In the genomic region with DNA sequence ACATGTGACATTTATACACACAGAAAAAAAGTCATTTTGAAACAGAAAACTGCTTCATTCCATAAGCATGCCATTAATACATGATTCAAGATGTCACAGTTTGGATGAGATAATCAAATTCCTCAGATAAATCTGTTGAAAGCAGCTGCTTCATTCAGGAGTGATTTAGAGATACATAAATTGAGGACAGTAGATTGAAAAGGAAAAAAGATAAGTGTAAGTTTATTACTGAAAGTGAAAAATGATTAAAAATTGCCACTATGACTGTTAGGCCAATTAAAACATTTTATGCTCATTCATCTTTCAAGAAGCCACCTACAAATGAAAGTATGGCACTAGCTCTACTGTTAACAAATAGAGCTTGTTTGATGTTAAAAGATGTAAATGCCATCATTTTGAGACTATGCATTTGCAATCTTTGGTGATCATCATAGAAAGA, we compare ENCODE assay signal across 23 cellular contexts.
DNase-seq lines count a peak whose midpoint lies in the region; ATAC-seq, FAIRE-seq and TF ChIP-seq lines count a peak whose summit lies in the region.
"Had no signal": no experiment of that assay in that cellular context is flagged by ENCODE, and none has a peak within 500 bp of the region (broad histone marks: within the 10 kb centered on the region; RNA-seq: fewer than 3 reads in every experiment).

No MANE protein-coding gene starts in this region.

- ATAC-seq in SK-N-SH treated with all-trans-retinoic acid at 6 μM for 48 hours: peak; percentile 77
- no peak for ATAC-seq in GM18511 (IDR thresholded peaks at IDR 0.05; ENCODE audit: unreplicated experiment)

- TF ChIP-seq POLR2A in GM12892 (IDR thresholded peaks at IDR 0.05; ENCODE audit: low read depth, low read length): no peak

- DNase-seq in A172 (ENCODE audit: low spot score) (peak; percentile 34), GM12892 (ENCODE audit: insufficient read length) (no peak), hepatic stellate cell (ENCODE audit: low spot score) (peak; percentile 9), NOMO-1 (lab: John Stamatoyannopoulos, UW; ENCODE audit: unreplicated experiment in 2 of 2) (no peak)
- DNase-seq in stimulated activated CD4-positive, alpha-beta T cell treated with anti-CD3 and anti-CD28 coated beads, Interleukin-15, amount 100 ng/mL, for 24 hours: no peak
- DNase-seq in stimulated activated CD4-positive, alpha-beta T cell treated with anti-CD3 and anti-CD28 coated beads, Interleukin-12 subunit alpha, Interleukin-12 subunit beta, amount 100 ng/mL, for 4 hours: no peak
- DNase-seq: activated CD4-positive, alpha-beta T cell treated with anti-CD3 and anti-CD28 coated beads for 1 hour; activated effector memory CD4-positive, alpha-beta T cell treated with Interleukin-2 at 50 U/mL for 16 hours; CD4-positive, alpha-beta memory T cell; dorsolateral prefrontal cortex; foreskin melanocyte; GDM1; H7; Kasumi-1; kidney; NCI-H1105 treated with DMSO at 0.1 percent for 48 hours; NCI-H2107; NCI-H510A treated with DMSO at 0.1 percent for 48 hours; NK-92 treated with Interleukin-12 subunit alpha and Interleukin-12 subunit beta, amount 100 ng/mL, for 24 hours; T1000 had no signal

- FAIRE-seq in GM12892 (lab: Jason Lieb, UNC): peak; percentile 30
- FAIRE-seq: GM12891, kidney had no signal

TF ChIP-seq in SK-N-SH treated with all-trans-retinoic acid at 6 μM for 48 hours, 23 proteins besides CTCF, POLR2A, EP300 and RAD21:
- no peak for TF ChIP-seq ARNTL (CRISPR knock-in tag; IDR thresholded peaks at IDR 0.05; ENCODE audit: borderline replicate concordance, low read depth)
- no peak for TF ChIP-seq BACH2 (CRISPR knock-in tag; IDR thresholded peaks at IDR 0.05; ENCODE audit: borderline replicate concordance)
- TF ChIP-seq, protein P1, sequence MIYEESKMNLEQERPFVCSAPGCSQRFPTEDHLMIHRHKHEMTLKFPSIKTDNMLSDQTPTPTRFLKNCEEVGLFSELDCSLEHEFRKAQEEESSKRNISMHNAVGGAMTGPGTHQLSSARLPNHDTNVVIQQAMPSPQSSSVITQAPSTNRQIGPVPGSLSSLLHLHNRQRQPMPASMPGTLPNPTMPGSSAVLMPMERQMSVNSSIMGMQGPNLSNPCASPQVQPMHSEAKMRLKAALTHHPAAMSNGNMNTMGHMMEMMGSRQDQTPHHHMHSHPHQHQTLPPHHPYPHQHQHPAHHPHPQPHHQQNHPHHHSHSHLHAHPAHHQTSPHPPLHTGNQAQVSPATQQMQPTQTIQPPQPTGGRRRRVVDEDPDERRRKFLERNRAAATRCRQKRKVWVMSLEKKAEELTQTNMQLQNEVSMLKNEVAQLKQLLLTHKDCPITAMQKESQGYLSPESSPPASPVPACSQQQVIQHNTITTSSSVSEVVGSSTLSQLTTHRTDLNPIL (CRISPR knock-in tag; IDR thresholded peaks at IDR 0.05; ENCODE audit: low read depth): peak; percentile 98
- no peak for TF ChIP-seq PPARA (CRISPR knock-in tag; IDR thresholded peaks at IDR 0.05; ENCODE audit: borderline replicate concordance)
- no peak for TF ChIP-seq TOX (CRISPR knock-in tag; IDR thresholded peaks at IDR 0.05; ENCODE audit: borderline replicate concordance)
- TF ChIP-seq ZNF8 (CRISPR knock-in tag; IDR thresholded peaks at IDR 0.05): peak; percentile 20; the same call in 1 of the 2 replicates
- TF ChIP-seq OSR1 (CRISPR knock-in tag; IDR thresholded peaks at IDR 0.05): no peak
- TF ChIP-seq ZNF70 (CRISPR knock-in tag; IDR thresholded peaks at IDR 0.05): no peak
- TF ChIP-seq ZFP3 (CRISPR knock-in tag; IDR thresholded peaks at IDR 0.05): no peak
- no peak for TF ChIP-seq SNAI2 (CRISPR knock-in tag; IDR thresholded peaks at IDR 0.05)
- TF ChIP-seq ZC3H10 (CRISPR knock-in tag; IDR thresholded peaks at IDR 0.05): no peak
- TF ChIP-seq ZNF565 (CRISPR knock-in tag; conservative IDR thresholded peaks at IDR 0.05; ENCODE audit: low read depth): no peak
- 0 out of 2 replicates have a peak, but pooled peaks have one; percentile 32 for TF ChIP-seq CSDC2 (CRISPR knock-in tag; IDR thresholded peaks at IDR 0.05)
- TF ChIP-seq ISL1 (CRISPR knock-in tag; IDR thresholded peaks at IDR 0.05): peak; percentile 98
- TF ChIP-seq, protein P2, sequence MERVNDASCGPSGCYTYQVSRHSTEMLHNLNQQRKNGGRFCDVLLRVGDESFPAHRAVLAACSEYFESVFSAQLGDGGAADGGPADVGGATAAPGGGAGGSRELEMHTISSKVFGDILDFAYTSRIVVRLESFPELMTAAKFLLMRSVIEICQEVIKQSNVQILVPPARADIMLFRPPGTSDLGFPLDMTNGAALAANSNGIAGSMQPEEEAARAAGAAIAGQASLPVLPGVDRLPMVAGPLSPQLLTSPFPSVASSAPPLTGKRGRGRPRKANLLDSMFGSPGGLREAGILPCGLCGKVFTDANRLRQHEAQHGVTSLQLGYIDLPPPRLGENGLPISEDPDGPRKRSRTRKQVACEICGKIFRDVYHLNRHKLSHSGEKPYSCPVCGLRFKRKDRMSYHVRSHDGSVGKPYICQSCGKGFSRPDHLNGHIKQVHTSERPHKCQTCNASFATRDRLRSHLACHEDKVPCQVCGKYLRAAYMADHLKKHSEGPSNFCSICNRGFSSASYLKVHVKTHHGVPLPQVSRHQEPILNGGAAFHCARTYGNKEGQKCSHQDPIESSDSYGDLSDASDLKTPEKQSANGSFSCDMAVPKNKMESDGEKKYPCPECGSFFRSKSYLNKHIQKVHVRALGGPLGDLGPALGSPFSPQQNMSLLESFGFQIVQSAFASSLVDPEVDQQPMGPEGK (CRISPR knock-in tag; IDR thresholded peaks at IDR 0.05; ENCODE audit: borderline replicate concordance): peak; percentile 38; the same call in 1 of the 2 replicates
- 0 out of 2 replicates have a peak, but pooled peaks have one; percentile 51 for TF ChIP-seq ESRRG (CRISPR knock-in tag; IDR thresholded peaks at IDR 0.05)
- TF ChIP-seq TCF4 (CRISPR knock-in tag; IDR thresholded peaks at IDR 0.05; ENCODE audit: borderline replicate concordance): peak; percentile 60; the same call in 1 of the 2 replicates
- no peak for TF ChIP-seq RARB (CRISPR knock-in tag; IDR thresholded peaks at IDR 0.05)
- no peak for TF ChIP-seq ZFP30 (CRISPR knock-in tag; IDR thresholded peaks at IDR 0.05)
- TF ChIP-seq, protein P3, sequence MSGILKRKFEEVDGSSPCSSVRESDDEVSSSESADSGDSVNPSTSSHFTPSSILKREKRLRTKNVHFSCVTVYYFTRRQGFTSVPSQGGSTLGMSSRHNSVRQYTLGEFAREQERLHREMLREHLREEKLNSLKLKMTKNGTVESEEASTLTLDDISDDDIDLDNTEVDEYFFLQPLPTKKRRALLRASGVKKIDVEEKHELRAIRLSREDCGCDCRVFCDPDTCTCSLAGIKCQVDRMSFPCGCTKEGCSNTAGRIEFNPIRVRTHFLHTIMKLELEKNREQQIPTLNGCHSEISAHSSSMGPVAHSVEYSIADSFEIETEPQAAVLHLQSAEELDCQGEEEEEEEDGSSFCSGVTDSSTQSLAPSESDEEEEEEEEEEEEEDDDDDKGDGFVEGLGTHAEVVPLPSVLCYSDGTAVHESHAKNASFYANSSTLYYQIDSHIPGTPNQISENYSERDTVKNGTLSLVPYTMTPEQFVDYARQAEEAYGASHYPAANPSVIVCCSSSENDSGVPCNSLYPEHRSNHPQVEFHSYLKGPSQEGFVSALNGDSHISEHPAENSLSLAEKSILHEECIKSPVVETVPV (CRISPR knock-in tag; IDR thresholded peaks at IDR 0.05): peak; percentile 36; the same call in 1 of the 2 replicates
- TF ChIP-seq, protein P4, sequence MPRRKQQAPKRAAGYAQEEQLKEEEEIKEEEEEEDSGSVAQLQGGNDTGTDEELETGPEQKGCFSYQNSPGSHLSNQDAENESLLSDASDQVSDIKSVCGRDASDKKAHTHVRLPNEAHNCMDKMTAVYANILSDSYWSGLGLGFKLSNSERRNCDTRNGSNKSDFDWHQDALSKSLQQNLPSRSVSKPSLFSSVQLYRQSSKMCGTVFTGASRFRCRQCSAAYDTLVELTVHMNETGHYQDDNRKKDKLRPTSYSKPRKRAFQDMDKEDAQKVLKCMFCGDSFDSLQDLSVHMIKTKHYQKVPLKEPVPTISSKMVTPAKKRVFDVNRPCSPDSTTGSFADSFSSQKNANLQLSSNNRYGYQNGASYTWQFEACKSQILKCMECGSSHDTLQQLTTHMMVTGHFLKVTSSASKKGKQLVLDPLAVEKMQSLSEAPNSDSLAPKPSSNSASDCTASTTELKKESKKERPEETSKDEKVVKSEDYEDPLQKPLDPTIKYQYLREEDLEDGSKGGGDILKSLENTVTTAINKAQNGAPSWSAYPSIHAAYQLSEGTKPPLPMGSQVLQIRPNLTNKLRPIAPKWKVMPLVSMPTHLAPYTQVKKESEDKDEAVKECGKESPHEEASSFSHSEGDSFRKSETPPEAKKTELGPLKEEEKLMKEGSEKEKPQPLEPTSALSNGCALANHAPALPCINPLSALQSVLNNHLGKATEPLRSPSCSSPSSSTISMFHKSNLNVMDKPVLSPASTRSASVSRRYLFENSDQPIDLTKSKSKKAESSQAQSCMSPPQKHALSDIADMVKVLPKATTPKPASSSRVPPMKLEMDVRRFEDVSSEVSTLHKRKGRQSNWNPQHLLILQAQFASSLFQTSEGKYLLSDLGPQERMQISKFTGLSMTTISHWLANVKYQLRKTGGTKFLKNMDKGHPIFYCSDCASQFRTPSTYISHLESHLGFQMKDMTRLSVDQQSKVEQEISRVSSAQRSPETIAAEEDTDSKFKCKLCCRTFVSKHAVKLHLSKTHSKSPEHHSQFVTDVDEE (CRISPR knock-in tag; IDR thresholded peaks at IDR 0.05): peak; percentile 88
- TF ChIP-seq, protein P5, sequence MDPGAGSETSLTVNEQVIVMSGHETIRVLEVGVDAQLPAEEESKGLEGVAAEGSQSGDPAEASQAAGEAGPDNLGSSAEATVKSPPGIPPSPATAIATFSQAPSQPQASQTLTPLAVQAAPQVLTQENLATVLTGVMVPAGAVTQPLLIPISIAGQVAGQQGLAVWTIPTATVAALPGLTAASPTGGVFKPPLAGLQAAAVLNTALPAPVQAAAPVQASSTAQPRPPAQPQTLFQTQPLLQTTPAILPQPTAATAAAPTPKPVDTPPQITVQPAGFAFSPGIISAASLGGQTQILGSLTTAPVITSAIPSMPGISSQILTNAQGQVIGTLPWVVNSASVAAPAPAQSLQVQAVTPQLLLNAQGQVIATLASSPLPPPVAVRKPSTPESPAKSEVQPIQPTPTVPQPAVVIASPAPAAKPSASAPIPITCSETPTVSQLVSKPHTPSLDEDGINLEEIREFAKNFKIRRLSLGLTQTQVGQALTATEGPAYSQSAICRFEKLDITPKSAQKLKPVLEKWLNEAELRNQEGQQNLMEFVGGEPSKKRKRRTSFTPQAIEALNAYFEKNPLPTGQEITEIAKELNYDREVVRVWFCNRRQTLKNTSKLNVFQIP (CRISPR knock-in tag; IDR thresholded peaks at IDR 0.05; ENCODE audit: borderline replicate concordance, low read depth): peak; percentile 66; the same call in 1 of the 2 replicates
- no peak for TF ChIP-seq GLIS3 (CRISPR knock-in tag; IDR thresholded peaks at IDR 0.05)
TF ChIP-seq in SK-N-SH treated with all-trans-retinoic acid at 6 μM for 48 hours: peak in this region for 10.

Comparison
In these comparisons a context has a peak if more than half of its experiments do, and no peak if none do; other contexts are left out.
1. DNase-seq: peak in A172 (single experiment) and hepatic stellate cell (single experiment); none in GM12892 (single experiment), NOMO-1 (0 of 2), stimulated activated CD4-positive, alpha-beta T cell treated with anti-CD3 and anti-CD28 coated beads, Interleukin-15, amount 100 ng/mL, for 24 hours (single experiment) and stimulated activated CD4-positive, alpha-beta T cell treated with anti-CD3 and anti-CD28 coated beads, Interleukin-12 subunit alpha, Interleukin-12 subunit beta, amount 100 ng/mL, for 4 hours (single experiment).